In genomic region chr6:144265061-144265357, GRCh38 we compare ENCODE assay signal across 10 cellular contexts.
DNase-seq lines count a peak whose midpoint lies in the region; ATAC-seq and TF ChIP-seq lines count a peak whose summit lies in the region.
"Had no signal": no experiment of that assay in that cellular context is flagged by ENCODE, and none has a peak within 500 bp of the region (broad histone marks: within the 10 kb centered on the region; RNA-seq: fewer than 3 reads in every experiment).

No MANE protein-coding gene starts in this region.

- DNase-seq in choroid plexus epithelial cell (ENCODE audit: low read depth) = peak; percentile 68
- no peak for DNase-seq in DMS153 treated with DMSO at 0.1 percent for 48 hours (lab: John Stamatoyannopoulos, UW; ENCODE audit: unreplicated experiment)
- DNase-seq in stimulated activated CD4-positive, alpha-beta T cell treated with anti-CD3 and anti-CD28 coated beads, Interleukin-15, amount 100 ng/mL, for 24 hours = no peak
- DNase-seq in DMS 273 treated with DMSO at 0.1 percent for 48 hours (lab: John Stamatoyannopoulos, UW) = no peak
- DNase-seq in NCI-H82 (lab: John Stamatoyannopoulos, UW) = no peak
- DNase-seq: activated CD4-positive, CD25-positive, alpha-beta regulatory T cell treated with anti-CD3 and anti-CD28 coated beads, Interleukin-2, amount 50 U/mL, for 72 hours; activated naive CD8-positive, alpha-beta T cell treated with anti-CD3 and anti-CD28 coated beads, Interleukin-2, amount 50 U/mL, for 24 hours had no signal

- peak overlapping the region; percentile 11 for H2AFZ ChIP-seq in ACC112 (ENCODE audit: low read length, unreplicated experiment)

- no peak overlapping the region for H3K4me3 Mint-ChIP-seq in nephron
- H3K4me3 Mint-ChIP-seq: activated naive CD8-positive, alpha-beta T cell treated with anti-CD3 and anti-CD28 coated beads, Interleukin-2, amount 50 U/mL, for 24 hours had no signal

- TF ChIP-seq CTCF in choroid plexus epithelial cell (conservative IDR thresholded peaks at IDR 0.05; ENCODE audit: low read depth, low read length) (no peak), nephron (IDR thresholded peaks at IDR 0.05; ENCODE audit: unreplicated experiment in 3 of 3) (no peak)

- H3K27me3 Mint-ChIP-seq in nephron (ENCODE audit: low read depth) = no peaks in the 10 kb centered on the region
- H3K27me3 Mint-ChIP-seq: activated naive CD8-positive, alpha-beta T cell treated with anti-CD3 and anti-CD28 coated beads, Interleukin-2, amount 50 U/mL, for 24 hours had no signal

- no peaks in the 10 kb centered on the region for H3K79me2 ChIP-seq in ACC112 (ENCODE audit: control insufficient read depth, insufficient read depth, low read length, unreplicated experiment)

- peak overlapping the region; percentile 33 for H3K4me3 ChIP-seq in ACC112 (ENCODE audit: low read depth, low read length)
- H3K4me3 ChIP-seq in choroid plexus epithelial cell (ENCODE audit: low read depth, low read length) = no peak overlapping the region

- H3K27ac Mint-ChIP-seq in nephron = peak overlapping the region; percentile 87 to 97 (median 92)
- H3K27ac Mint-ChIP-seq: activated naive CD8-positive, alpha-beta T cell treated with anti-CD3 and anti-CD28 coated beads, Interleukin-2, amount 50 U/mL, for 24 hours had no signal

- H3K4me1 ChIP-seq in ACC112 (ENCODE audit: control insufficient read depth, insufficient read depth, low read length, unreplicated experiment) = peaks cover 44% of the 10 kb centered on the region

- H3K36me3 Mint-ChIP-seq in nephron (ENCODE audit: low read depth) = peaks cover 5% of the 10 kb centered on the region

- peaks cover 31% of the 10 kb centered on the region for H3K4me1 Mint-ChIP-seq in nephron
- H3K4me1 Mint-ChIP-seq: activated naive CD8-positive, alpha-beta T cell treated with anti-CD3 and anti-CD28 coated beads, Interleukin-2, amount 50 U/mL, for 24 hours had no signal

- no peaks in the 10 kb centered on the region for H3K36me3 ChIP-seq in ACC112 (ENCODE audit: insufficient read depth, low read length)

- peaks cover 6% of the 10 kb centered on the region for H3K9me3 Mint-ChIP-seq in nephron
- H3K9me3 Mint-ChIP-seq: activated naive CD8-positive, alpha-beta T cell treated with anti-CD3 and anti-CD28 coated beads, Interleukin-2, amount 50 U/mL, for 24 hours had no signal

- ATAC-seq in HG03571 (IDR thresholded peaks at IDR 0.05; ENCODE audit: unreplicated experiment) = peak; percentile 12
- ATAC-seq: activated naive CD8-positive, alpha-beta T cell treated with anti-CD3 and anti-CD28 coated beads, Interleukin-2, amount 50 U/mL, for 24 hours had no signal

- H3K27me3 ChIP-seq in ACC112 (ENCODE audit: insufficient read depth, low read length) = no peaks in the 10 kb centered on the region

- H3K27ac ChIP-seq in ACC112 (ENCODE audit: low read depth, low read length) = peak overlapping the region; percentile 89
